8 cellular contexts compared by ENCODE assay signal in genomic region chr15:67456677-67457529, GRCh38.
A peak's percentile ranks its signal among the peaks of the same experiment; 100 is the strongest.
DNase-seq lines count a peak whose midpoint lies in the region; ATAC-seq and TF ChIP-seq lines count a peak whose summit lies in the region.

No MANE protein-coding gene starts in this region.

- 21% methylated on average over 8 of the region's 8 CpGs for WGBS in liver

- no peak overlapping the region for H3K27ac Mint-ChIP-seq in activated CD4-positive, alpha-beta T cell treated with anti-CD3 and anti-CD28 coated beads, Interleukin-2, amount 10 ng/mL, durations not matched to agents 7 days and 5 days

- peak; percentile 42 for DNase-seq in CMK (ENCODE audit: low read depth)
- peak; percentile 53 for DNase-seq in NCI-H526 treated with DMSO at 0.1 percent for 48 hours (lab: John Stamatoyannopoulos, UW)
- peak; percentile 85 for DNase-seq in activated CD4-positive, alpha-beta T cell treated with anti-CD3 and anti-CD28 coated beads, Interleukin-2, amount 10 ng/mL, durations not matched to agents 7 days and 5 days
- peak; percentile 44 for DNase-seq in dedifferentiated amniotic fluid mesenchymal stem cell (ENCODE audit: extremely low spot score)
- peak; percentile 68 to 80 (median 70) for DNase-seq in stimulated activated CD4-positive, alpha-beta T cell treated with anti-CD3 and anti-CD28 coated beads, TNF-alpha, amount 100 ng/mL, for 4 hours (ENCODE audit: low read depth in 3 of 3)

- POLR2A ChIA-PET in activated CD4-positive, alpha-beta T cell treated with anti-CD3 and anti-CD28 coated beads, Interleukin-2, amount 10 ng/mL, durations not matched to agents 7 days and 5 days (lab: Charles Lee), result no interaction called here

- H3K9me3 Mint-ChIP-seq in activated CD4-positive, alpha-beta T cell treated with anti-CD3 and anti-CD28 coated beads, Interleukin-2, amount 10 ng/mL, durations not matched to agents 7 days and 5 days, result no peaks in the 10 kb centered on the region

- H3K9me3 ChIP-seq in liver (ENCODE audit: control insufficient read depth in 4 of 4, low read length in 3 of 4), result no peaks in the 10 kb centered on the region

- H3K27ac ChIP-seq in liver (ENCODE audit: low read depth in 1 of 2, low read length in 2 of 2), result no peak overlapping the region

- H3K36me3 ChIP-seq in liver (ENCODE audit: control insufficient read depth in 4 of 4, insufficient read depth in 3 of 4, low read depth in 1 of 4, low read length in 3 of 4), result no peaks in the 10 kb centered on the region

- peaks cover 0 to 8% (median 3%) of the 10 kb centered on the region in 4 donors for H3K4me1 ChIP-seq in liver (ENCODE audit: control insufficient read depth in 4 of 4, insufficient read depth in 4 of 4, low read length in 3 of 4)

- peak; percentile 67 for ATAC-seq in HG02642 (IDR thresholded peaks at IDR 0.05; ENCODE audit: poor library complexity, unreplicated experiment)
- no peak for ATAC-seq in HG03520 (IDR thresholded peaks at IDR 0.05; ENCODE audit: unreplicated experiment)

- H3K4me1 Mint-ChIP-seq in activated CD4-positive, alpha-beta T cell treated with anti-CD3 and anti-CD28 coated beads, Interleukin-2, amount 10 ng/mL, durations not matched to agents 7 days and 5 days, result peaks cover 3% of the 10 kb centered on the region

- CTCF ChIA-PET in activated CD4-positive, alpha-beta T cell treated with anti-CD3 and anti-CD28 coated beads, Interleukin-2, amount 10 ng/mL, durations not matched to agents 7 days and 5 days (lab: Charles Lee), result interaction anchor here (0.8 to 1.6 kb wide), 8 partner anchors 9 to 500 kb away, joined by 3 to 7 read pairs (median 3); no protein-coding TSS in a partner anchor

- H3K36me3 Mint-ChIP-seq in activated CD4-positive, alpha-beta T cell treated with anti-CD3 and anti-CD28 coated beads, Interleukin-2, amount 10 ng/mL, durations not matched to agents 7 days and 5 days (ENCODE audit: low read depth), result no peaks in the 10 kb centered on the region

- H3K4me3 ChIP-seq in liver (ENCODE audit: low read depth in 1 of 3, low read length in 3 of 3), result no peak overlapping the region

- no peak overlapping the region for H3K9ac ChIP-seq in liver (ENCODE audit: low read depth in 1 of 2, low read length in 2 of 2)

- H3K27me3 ChIP-seq in liver (ENCODE audit: control insufficient read depth in 4 of 4, insufficient read depth in 4 of 4, low read length in 3 of 4), result no peaks in the 10 kb centered on the region

- TF ChIP-seq CTCF in liver (IDR thresholded peaks at IDR 0.05; ENCODE audit: low read depth, low read length, missing input control), result peak; percentile 90

- H3K27me3 Mint-ChIP-seq in activated CD4-positive, alpha-beta T cell treated with anti-CD3 and anti-CD28 coated beads, Interleukin-2, amount 10 ng/mL, durations not matched to agents 7 days and 5 days, result peaks cover 7% of the 10 kb centered on the region

- no peak overlapping the region for H3K4me3 Mint-ChIP-seq in activated CD4-positive, alpha-beta T cell treated with anti-CD3 and anti-CD28 coated beads, Interleukin-2, amount 10 ng/mL, durations not matched to agents 7 days and 5 days

- peak; percentile 86 to 93 for TF ChIP-seq RAD21 in liver (IDR thresholded peaks at IDR 0.05)

TF ChIP-seq in liver, 16 proteins besides CTCF, POLR2A, EP300 and RAD21:
- TF ChIP-seq MAX (IDR thresholded peaks at IDR 0.05), result no peak
- peak; percentile 81 for TF ChIP-seq FOXA1 (IDR thresholded peaks at IDR 0.05)
- TF ChIP-seq FOXA2 (IDR thresholded peaks at IDR 0.05), result peak; percentile 75
- no peak for TF ChIP-seq EGR1 (IDR thresholded peaks at IDR 0.05; ENCODE audit: low read depth in 2 of 2)
- TF ChIP-seq HNF4A (conservative IDR thresholded peaks at IDR 0.05), result peak in 1 of 2 donors; percentile 8
- TF ChIP-seq RXRA (IDR thresholded peaks at IDR 0.05), result peak; percentile 20 to 35
